In genomic region chr1:221669441-221669840, GRCh38 we compare ENCODE assay signal across 1 cellular context.
TF ChIP-seq lines count a peak whose summit lies in the region.

No MANE protein-coding gene starts in this region.

TF ChIP-seq in GM12878, 131 proteins besides CTCF, POLR2A, EP300 and RAD21 (continued from another document):
- TF ChIP-seq PRDM15 (CRISPR knock-in tag; IDR thresholded peaks at IDR 0.05) (no peak), ATF2 (IDR thresholded peaks at IDR 0.05; ENCODE audit: low read length) (peak; percentile 45; the same call in 1 of the 2 replicates), CEBPB (IDR thresholded peaks at IDR 0.05; ENCODE audit: borderline replicate concordance in 1 of 2, low read depth in 2 of 2, low read length in 2 of 2) (no peak), TCF12 (IDR thresholded peaks at IDR 0.05; ENCODE audit: low read depth, low read length) (0 out of 2 replicates have a peak, but pooled peaks have one; percentile 17), RUNX3 (IDR thresholded peaks at IDR 0.05; ENCODE audit: low read length) (peak; percentile 46; the same call in 1 of the 2 replicates), CUX1 (IDR thresholded peaks at IDR 0.05; ENCODE audit: insufficient replicate concordance, low read depth, low read length) (no peak)
